ENCODE assay signal across 1 cellular context in the genomic region with DNA sequence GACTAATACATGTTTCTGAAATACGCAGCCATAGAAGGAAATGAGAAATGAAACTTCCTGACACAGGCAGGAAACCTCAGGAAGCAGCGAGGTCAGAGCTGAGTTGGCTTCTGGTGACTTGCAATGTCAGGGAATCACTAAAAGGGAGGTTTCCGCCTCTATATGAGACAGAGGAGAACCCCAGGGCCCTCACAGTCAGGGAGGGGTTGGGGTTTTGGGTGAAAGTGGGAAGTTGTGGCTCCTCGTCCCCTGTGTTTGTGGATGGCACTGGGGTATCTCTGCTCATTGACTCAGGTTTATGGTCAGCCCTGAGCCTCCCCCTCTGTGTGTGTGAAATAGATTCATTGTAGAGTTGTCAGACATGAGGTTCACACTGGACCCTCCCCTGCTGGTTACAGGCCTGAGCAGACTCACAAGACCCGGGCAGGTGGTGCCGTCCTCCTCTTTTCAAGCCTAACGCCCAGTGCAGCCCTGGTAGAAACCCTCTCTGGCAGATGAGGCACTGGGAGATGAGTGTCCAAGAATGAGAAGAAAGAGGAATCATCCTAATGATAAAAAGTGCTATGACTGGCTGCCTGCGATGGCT.
TF ChIP-seq lines count a peak whose summit lies in the region.

No MANE protein-coding gene starts in this region.

TF ChIP-seq in GM23338, 12 proteins besides CTCF, POLR2A, EP300 and RAD21 (continued from another document):
- TF ChIP-seq, protein P1, sequence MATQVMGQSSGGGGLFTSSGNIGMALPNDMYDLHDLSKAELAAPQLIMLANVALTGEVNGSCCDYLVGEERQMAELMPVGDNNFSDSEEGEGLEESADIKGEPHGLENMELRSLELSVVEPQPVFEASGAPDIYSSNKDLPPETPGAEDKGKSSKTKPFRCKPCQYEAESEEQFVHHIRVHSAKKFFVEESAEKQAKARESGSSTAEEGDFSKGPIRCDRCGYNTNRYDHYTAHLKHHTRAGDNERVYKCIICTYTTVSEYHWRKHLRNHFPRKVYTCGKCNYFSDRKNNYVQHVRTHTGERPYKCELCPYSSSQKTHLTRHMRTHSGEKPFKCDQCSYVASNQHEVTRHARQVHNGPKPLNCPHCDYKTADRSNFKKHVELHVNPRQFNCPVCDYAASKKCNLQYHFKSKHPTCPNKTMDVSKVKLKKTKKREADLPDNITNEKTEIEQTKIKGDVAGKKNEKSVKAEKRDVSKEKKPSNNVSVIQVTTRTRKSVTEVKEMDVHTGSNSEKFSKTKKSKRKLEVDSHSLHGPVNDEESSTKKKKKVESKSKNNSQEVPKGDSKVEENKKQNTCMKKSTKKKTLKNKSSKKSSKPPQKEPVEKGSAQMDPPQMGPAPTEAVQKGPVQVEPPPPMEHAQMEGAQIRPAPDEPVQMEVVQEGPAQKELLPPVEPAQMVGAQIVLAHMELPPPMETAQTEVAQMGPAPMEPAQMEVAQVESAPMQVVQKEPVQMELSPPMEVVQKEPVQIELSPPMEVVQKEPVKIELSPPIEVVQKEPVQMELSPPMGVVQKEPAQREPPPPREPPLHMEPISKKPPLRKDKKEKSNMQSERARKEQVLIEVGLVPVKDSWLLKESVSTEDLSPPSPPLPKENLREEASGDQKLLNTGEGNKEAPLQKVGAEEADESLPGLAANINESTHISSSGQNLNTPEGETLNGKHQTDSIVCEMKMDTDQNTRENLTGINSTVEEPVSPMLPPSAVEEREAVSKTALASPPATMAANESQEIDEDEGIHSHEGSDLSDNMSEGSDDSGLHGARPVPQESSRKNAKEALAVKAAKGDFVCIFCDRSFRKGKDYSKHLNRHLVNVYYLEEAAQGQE (IDR thresholded peaks at IDR 0.05; ENCODE audit: unreplicated experiment): no peak
- TF ChIP-seq EZH2phosphoT487 (IDR thresholded peaks at IDR 0.05; ENCODE audit: unreplicated experiment) (no peak), EZH2 (IDR thresholded peaks at IDR 0.05; ENCODE audit: low read depth, unreplicated experiment) (no peak), STAT1 (IDR thresholded peaks at IDR 0.05; ENCODE audit: unreplicated experiment) (no peak), POLR2AphosphoS5 (IDR thresholded peaks at IDR 0.05; ENCODE audit: low read depth) (no peak), ZNF331 (CRISPR knock-in tag; IDR thresholded peaks at IDR 0.05; ENCODE audit: low read depth) (no peak)
- TF ChIP-seq, protein P2, sequence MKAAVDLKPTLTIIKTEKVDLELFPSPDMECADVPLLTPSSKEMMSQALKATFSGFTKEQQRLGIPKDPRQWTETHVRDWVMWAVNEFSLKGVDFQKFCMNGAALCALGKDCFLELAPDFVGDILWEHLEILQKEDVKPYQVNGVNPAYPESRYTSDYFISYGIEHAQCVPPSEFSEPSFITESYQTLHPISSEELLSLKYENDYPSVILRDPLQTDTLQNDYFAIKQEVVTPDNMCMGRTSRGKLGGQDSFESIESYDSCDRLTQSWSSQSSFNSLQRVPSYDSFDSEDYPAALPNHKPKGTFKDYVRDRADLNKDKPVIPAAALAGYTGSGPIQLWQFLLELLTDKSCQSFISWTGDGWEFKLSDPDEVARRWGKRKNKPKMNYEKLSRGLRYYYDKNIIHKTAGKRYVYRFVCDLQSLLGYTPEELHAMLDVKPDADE (IDR thresholded peaks at IDR 0.05): no peak
- TF ChIP-seq, protein P3, sequence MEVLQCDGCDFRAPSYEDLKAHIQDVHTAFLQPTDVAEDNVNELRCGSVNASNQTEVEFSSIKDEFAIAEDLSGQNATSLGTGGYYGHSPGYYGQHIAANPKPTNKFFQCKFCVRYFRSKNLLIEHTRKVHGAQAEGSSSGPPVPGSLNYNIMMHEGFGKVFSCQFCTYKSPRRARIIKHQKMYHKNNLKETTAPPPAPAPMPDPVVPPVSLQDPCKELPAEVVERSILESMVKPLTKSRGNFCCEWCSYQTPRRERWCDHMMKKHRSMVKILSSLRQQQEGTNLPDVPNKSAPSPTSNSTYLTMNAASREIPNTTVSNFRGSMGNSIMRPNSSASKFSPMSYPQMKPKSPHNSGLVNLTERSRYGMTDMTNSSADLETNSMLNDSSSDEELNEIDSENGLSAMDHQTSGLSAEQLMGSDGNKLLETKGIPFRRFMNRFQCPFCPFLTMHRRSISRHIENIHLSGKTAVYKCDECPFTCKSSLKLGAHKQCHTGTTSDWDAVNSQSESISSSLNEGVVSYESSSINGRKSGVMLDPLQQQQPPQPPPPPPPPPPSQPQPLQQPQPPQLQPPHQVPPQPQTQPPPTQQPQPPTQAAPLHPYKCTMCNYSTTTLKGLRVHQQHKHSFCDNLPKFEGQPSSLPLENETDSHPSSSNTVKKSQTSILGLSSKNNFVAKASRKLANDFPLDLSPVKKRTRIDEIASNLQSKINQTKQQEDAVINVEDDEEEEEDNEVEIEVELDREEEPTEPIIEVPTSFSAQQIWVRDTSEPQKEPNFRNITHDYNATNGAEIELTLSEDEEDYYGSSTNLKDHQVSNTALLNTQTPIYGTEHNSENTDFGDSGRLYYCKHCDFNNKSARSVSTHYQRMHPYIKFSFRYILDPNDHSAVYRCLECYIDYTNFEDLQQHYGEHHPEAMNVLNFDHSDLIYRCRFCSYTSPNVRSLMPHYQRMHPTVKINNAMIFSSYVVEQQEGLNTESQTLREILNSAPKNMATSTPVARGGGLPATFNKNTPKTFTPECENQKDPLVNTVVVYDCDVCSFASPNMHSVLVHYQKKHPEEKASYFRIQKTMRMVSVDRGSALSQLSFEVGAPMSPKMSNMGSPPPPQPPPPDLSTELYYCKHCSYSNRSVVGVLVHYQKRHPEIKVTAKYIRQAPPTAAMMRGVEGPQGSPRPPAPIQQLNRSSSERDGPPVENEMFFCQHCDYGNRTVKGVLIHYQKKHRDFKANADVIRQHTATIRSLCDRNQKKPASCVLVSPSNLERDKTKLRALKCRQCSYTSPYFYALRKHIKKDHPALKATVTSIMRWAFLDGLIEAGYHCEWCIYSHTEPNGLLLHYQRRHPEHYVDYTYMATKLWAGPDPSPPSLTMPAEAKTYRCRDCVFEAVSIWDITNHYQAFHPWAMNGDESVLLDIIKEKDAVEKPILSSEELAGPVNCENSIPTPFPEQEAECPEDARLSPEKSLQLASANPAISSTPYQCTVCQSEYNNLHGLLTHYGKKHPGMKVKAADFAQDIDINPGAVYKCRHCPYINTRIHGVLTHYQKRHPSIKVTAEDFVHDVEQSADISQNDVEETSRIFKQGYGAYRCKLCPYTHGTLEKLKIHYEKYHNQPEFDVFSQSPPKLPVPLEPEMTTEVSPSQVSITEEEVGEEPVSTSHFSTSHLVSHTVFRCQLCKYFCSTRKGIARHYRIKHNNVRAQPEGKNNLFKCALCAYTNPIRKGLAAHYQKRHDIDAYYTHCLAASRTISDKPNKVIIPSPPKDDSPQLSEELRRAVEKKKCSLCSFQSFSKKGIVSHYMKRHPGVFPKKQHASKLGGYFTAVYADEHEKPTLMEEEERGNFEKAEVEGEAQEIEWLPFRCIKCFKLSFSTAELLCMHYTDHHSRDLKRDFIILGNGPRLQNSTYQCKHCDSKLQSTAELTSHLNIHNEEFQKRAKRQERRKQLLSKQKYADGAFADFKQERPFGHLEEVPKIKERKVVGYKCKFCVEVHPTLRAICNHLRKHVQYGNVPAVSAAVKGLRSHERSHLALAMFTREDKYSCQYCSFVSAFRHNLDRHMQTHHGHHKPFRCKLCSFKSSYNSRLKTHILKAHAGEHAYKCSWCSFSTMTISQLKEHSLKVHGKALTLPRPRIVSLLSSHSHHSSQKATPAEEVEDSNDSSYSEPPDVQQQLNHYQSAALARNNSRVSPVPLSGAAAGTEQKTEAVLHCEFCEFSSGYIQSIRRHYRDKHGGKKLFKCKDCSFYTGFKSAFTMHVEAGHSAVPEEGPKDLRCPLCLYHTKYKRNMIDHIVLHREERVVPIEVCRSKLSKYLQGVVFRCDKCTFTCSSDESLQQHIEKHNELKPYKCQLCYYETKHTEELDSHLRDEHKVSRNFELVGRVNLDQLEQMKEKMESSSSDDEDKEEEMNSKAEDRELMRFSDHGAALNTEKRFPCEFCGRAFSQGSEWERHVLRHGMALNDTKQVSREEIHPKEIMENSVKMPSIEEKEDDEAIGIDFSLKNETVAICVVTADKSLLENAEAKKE (CRISPR knock-in tag; IDR thresholded peaks at IDR 0.05): no peak
